In genomic region chr19:12400618-12401502, GRCh38 we compare ENCODE assay signal across 8 cellular contexts. TPM values are rescaled to one million over a fixed set of nuclear protein-coding genes. Genes with fewer than 3 reads are reported as not detected.
A peak's percentile ranks its signal among the peaks of the same experiment; 100 is the strongest.
DNase-seq lines count a peak whose midpoint lies in the region; ATAC-seq lines count a peak whose summit lies in the region.

Gene ZNF799, minus strand, starts transcription at chr19:12401271. Its CDS starts 201 bp downstream, at chr19:12401070.

- peaks cover 0 to 3% of the 10 kb centered on the region in 2 experiments for H3K9me3 ChIP-seq in CD4-positive, CD25-positive, alpha-beta regulatory T cell (ENCODE audit: control insufficient read depth in 2 of 2, low read length in 2 of 2)
- H3K9me3 ChIP-seq in effector memory CD4-positive, alpha-beta T cell (ENCODE audit: control insufficient read depth, low read length) = no peaks in the 10 kb centered on the region

- DNase-seq in CD4-positive, CD25-positive, alpha-beta regulatory T cell = peak; percentile 57 to 92 (median 67)
- DNase-seq in HK-2 (ENCODE audit: unreplicated experiment) (peak; percentile 97), NCI-H82 treated with DMSO at 0.1 percent for 48 hours (lab: John Stamatoyannopoulos, UW; ENCODE audit: unreplicated experiment) (peak; percentile 86), medulla oblongata (ENCODE audit: extremely low spot score) (peak; percentile 98)
- DNase-seq in activated CD8-positive, alpha-beta T cell treated with anti-CD3 and anti-CD28 coated beads, Interleukin-2, amount 10 ng/mL, durations not matched to agents 7 days and 5 days = peak; percentile 92
- peak; percentile 56 to 72 (median 66) for DNase-seq in effector memory CD4-positive, alpha-beta T cell
- peak; percentile 80 to 82 (median 81) for DNase-seq in stimulated activated CD4-positive, alpha-beta T cell treated with anti-CD3 and anti-CD28 coated beads, TNF-alpha, amount 100 ng/mL, for 48 hours (ENCODE audit: low read depth in 3 of 3)

- POLR2A ChIA-PET in activated CD8-positive, alpha-beta T cell treated with anti-CD3 and anti-CD28 coated beads, Interleukin-2, amount 10 ng/mL, durations not matched to agents 7 days and 5 days (lab: Charles Lee) = interaction anchor here (0.6 kb wide), 1 partner anchor 337 kb away, joined by 4 read pairs; no protein-coding TSS in a partner anchor

- H3K4me1 Mint-ChIP-seq in CD4-positive, CD25-positive, alpha-beta regulatory T cell = peaks cover 16 to 33% (median 18%) of the 10 kb centered on the region in 4 donors
- H3K4me1 Mint-ChIP-seq in activated CD8-positive, alpha-beta T cell treated with anti-CD3 and anti-CD28 coated beads, Interleukin-2, amount 10 ng/mL, durations not matched to agents 7 days and 5 days (ENCODE audit: low read depth) = peaks cover 9% of the 10 kb centered on the region

- peak within 1 kb of the TSS; percentile 92 to 95 (median 94) for H3K4me3 Mint-ChIP-seq in CD4-positive, CD25-positive, alpha-beta regulatory T cell
- H3K4me3 Mint-ChIP-seq in activated CD8-positive, alpha-beta T cell treated with anti-CD3 and anti-CD28 coated beads, Interleukin-2, amount 10 ng/mL, durations not matched to agents 7 days and 5 days = peak within 1 kb of the TSS; percentile 90

- ATAC-seq in CD4-positive, CD25-positive, alpha-beta regulatory T cell (ENCODE audit: low read depth in 2 of 2) = peak; percentile 91 to 96
- ATAC-seq in GM19438 (IDR thresholded peaks at IDR 0.05; ENCODE audit: low read depth, unreplicated experiment) = peak; percentile 82
- peak; percentile 97 for ATAC-seq in activated CD8-positive, alpha-beta T cell treated with anti-CD3 and anti-CD28 coated beads, Interleukin-2, amount 10 ng/mL, durations not matched to agents 7 days and 5 days

- H3K27me3 ChIP-seq in CD4-positive, CD25-positive, alpha-beta regulatory T cell (ENCODE audit: control insufficient read depth, insufficient read depth, low read length) = no peaks in the 10 kb centered on the region
- H3K27me3 ChIP-seq in effector memory CD4-positive, alpha-beta T cell (replicated peaks; ENCODE audit: control insufficient read depth, insufficient read depth, low read length, poor library complexity, severe bottlenecking) = no peaks in the 10 kb centered on the region

- CTCF ChIA-PET in activated CD8-positive, alpha-beta T cell treated with anti-CD3 and anti-CD28 coated beads, Interleukin-2, amount 10 ng/mL, durations not matched to agents 7 days and 5 days (lab: Charles Lee) = interaction anchor here (1.2 kb wide), 1 partner anchor 95 kb away, joined by 3 read pairs; no protein-coding TSS in a partner anchor

- H3K9me3 Mint-ChIP-seq in CD4-positive, CD25-positive, alpha-beta regulatory T cell = peaks cover 0 to 16% (median 5%) of the 10 kb centered on the region in 7 donors
- peaks cover 37% of the 10 kb centered on the region for H3K9me3 Mint-ChIP-seq in activated CD8-positive, alpha-beta T cell treated with anti-CD3 and anti-CD28 coated beads, Interleukin-2, amount 10 ng/mL, durations not matched to agents 7 days and 5 days (ENCODE audit: insufficient read depth)

- peaks cover 13% of the 10 kb centered on the region for H3K4me1 ChIP-seq in CD4-positive, CD25-positive, alpha-beta regulatory T cell (ENCODE audit: control insufficient read depth, insufficient read depth, low read length, poor library complexity, severe bottlenecking)
- no peaks in the 10 kb centered on the region for H3K4me1 ChIP-seq in effector memory CD4-positive, alpha-beta T cell (ENCODE audit: control insufficient read depth, insufficient read depth, low read length, poor library complexity, severe bottlenecking)

- peaks cover 2% of the 10 kb centered on the region for H3K36me3 ChIP-seq in CD4-positive, CD25-positive, alpha-beta regulatory T cell (ENCODE audit: control insufficient read depth, insufficient read depth, low read length)
- H3K36me3 ChIP-seq in effector memory CD4-positive, alpha-beta T cell (ENCODE audit: control insufficient read depth, insufficient read depth, low read length) = no peaks in the 10 kb centered on the region

- peak within 1 kb of the TSS; percentile 79 for H3K4me3 ChIP-seq in CD4-positive, CD25-positive, alpha-beta regulatory T cell (ENCODE audit: low read depth, low read length)
- peak within 1 kb of the TSS; percentile 97 for H3K4me3 ChIP-seq in effector memory CD4-positive, alpha-beta T cell (ENCODE audit: insufficient read depth, low read depth, low read length, poor library complexity, severe bottlenecking)

- H3K27me3 Mint-ChIP-seq in CD4-positive, CD25-positive, alpha-beta regulatory T cell = no peaks in the 10 kb centered on the region
- no peaks in the 10 kb centered on the region for H3K27me3 Mint-ChIP-seq in activated CD8-positive, alpha-beta T cell treated with anti-CD3 and anti-CD28 coated beads, Interleukin-2, amount 10 ng/mL, durations not matched to agents 7 days and 5 days (ENCODE audit: low read depth)

- peaks cover 13% of the 10 kb centered on the region for H3K36me3 Mint-ChIP-seq in CD4-positive, CD25-positive, alpha-beta regulatory T cell
- H3K36me3 Mint-ChIP-seq in activated CD8-positive, alpha-beta T cell treated with anti-CD3 and anti-CD28 coated beads, Interleukin-2, amount 10 ng/mL, durations not matched to agents 7 days and 5 days (ENCODE audit: low read depth) = peaks cover 22% of the 10 kb centered on the region

- H3K27ac ChIP-seq in CD4-positive, CD25-positive, alpha-beta regulatory T cell (ENCODE audit: insufficient read depth, low read length, poor library complexity, severe bottlenecking) = peak within 1 kb of the TSS; percentile 33
- peak within 1 kb of the TSS; percentile 66 for H3K27ac ChIP-seq in effector memory CD4-positive, alpha-beta T cell (ENCODE audit: insufficient read depth, low read length, poor library complexity, severe bottlenecking)

- peak within 1 kb of the TSS; percentile 86 to 89 (median 86) for H3K27ac Mint-ChIP-seq in CD4-positive, CD25-positive, alpha-beta regulatory T cell
- H3K27ac Mint-ChIP-seq in activated CD8-positive, alpha-beta T cell treated with anti-CD3 and anti-CD28 coated beads, Interleukin-2, amount 10 ng/mL, durations not matched to agents 7 days and 5 days = peak within 1 kb of the TSS; percentile 82

RNA-seq across cellular contexts. Expression of gene ZNF799, which starts in this region (rescaled TPM):
- 1.8 TPM for total RNA-seq in CD4-positive, CD25-positive, alpha-beta regulatory T cell
- polyA plus RNA-seq in CD4-positive, CD25-positive, alpha-beta regulatory T cell = 1 to 10 TPM; 2.1 to 8.1 (median 5.8) TPM
- total RNA-seq in activated CD8-positive, alpha-beta T cell treated with anti-CD3 and anti-CD28 coated beads, Interleukin-2, amount 10 ng/mL, durations not matched to agents 7 days and 5 days = 1 to 10 TPM; 4.5 to 4.7 TPM

Comparison
In these comparisons a context has a peak if more than half of its experiments do, and no peak if none do; other contexts are left out.
1. Peak in every context shown above with its lines: DNase-seq, ATAC-seq, H3K4me3 ChIP-seq and H3K27ac ChIP-seq.